Comparison of ENCODE assay signal across 14 cellular contexts in the genomic region with DNA sequence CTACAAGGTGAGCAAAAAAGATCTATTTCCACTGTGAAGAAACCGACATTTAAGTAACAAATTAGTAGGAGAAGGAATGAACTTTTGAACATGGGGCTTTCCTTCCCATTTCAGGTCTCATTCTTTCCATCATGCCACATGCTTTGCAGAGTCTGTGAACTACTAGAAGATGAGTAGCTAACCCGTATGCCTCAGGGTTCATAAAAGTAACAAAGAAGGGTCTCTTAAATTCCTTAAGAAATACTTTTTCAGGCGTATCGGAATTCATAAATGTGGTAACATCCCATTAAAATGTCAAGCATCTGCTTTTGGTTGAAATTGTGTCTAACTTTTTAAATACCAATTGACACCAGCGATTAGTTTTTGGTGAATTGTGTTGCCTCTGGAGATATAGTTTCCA.
"Had no signal": no experiment of that assay in that cellular context is flagged by ENCODE, and none has a peak within 500 bp of the region (broad histone marks: within the 10 kb centered on the region; RNA-seq: fewer than 3 reads in every experiment).

No MANE protein-coding gene starts in this region.

- H3K36me3 ChIP-seq: colonic mucosa, heart left ventricle had no signal

- H3K4me1 ChIP-seq: colonic mucosa had no signal

- ATAC-seq: heart left ventricle; left colon; left ventricle myocardium superior; naive thymus-derived CD8-positive, alpha-beta T cell; right cardiac atrium had no signal

- DNase-seq: colonic mucosa; heart left ventricle; hippocampal formation; left colon; left ventricle myocardium superior; mucosa of descending colon; naive thymus-derived CD8-positive, alpha-beta T cell; right cardiac atrium; stimulated activated CD4-positive, alpha-beta T cell treated with anti-CD3 and anti-CD28 coated beads, Interleukin-12 subunit alpha, Interleukin-12 subunit beta, amount 100 ng/mL, for 4 hours; stimulated activated naive CD4-positive, alpha-beta T cell treated with Interleukin-2 at 50 U/mL for 16 hours; trophoblast cell had no signal

- H3K9me3 ChIP-seq: colonic mucosa, heart left ventricle, mucosa of descending colon had no signal

- H3K4me3 ChIP-seq: colonic mucosa, heart left ventricle, lung, mucosa of descending colon had no signal

- H3K27ac ChIP-seq: colonic mucosa, heart left ventricle had no signal

- H3K27me3 ChIP-seq: colonic mucosa, heart left ventricle had no signal

- FAIRE-seq: frontal cortex, small intestine had no signal
